In the genomic region with DNA sequence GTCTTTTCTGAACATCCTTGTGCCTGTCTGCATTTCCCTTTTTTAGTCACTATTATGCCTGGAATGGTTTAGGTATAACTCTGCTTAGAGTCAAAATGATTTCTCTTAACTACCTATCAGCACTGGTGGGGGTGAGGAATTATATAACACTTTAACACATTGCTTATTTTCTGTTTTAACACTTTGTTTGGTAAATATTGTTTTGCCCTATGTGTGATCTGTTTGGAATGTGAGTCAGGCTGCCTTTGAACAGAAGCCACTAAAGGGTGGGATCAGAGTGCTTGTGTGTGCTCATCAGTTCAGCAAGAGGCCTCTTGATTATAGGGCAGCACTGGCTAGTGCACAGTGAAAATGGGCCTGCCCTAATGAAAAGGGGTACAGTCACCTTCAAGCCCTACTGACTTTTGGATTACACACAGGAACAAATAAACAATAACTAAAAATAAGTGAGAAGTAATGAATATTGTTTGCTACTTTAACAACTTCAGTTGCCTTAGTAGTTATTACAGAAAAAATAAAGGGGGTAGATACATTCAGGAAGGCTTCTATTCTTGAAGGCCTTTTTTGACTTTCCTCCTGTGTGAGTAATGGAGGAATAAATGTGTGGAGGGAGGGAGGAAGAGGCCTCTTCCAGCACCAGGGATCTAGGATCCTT, we compare ENCODE assay signal across 1 cellular context.
A peak's percentile ranks its signal among the peaks of the same experiment; 100 is the strongest.
TF ChIP-seq lines count a peak whose summit lies in the region.

No MANE protein-coding gene starts in this region.

TF ChIP-seq in HepG2, 621 proteins besides CTCF, POLR2A, EP300 and RAD21 (continued from another document and continues in another):
- TF ChIP-seq, protein P1, sequence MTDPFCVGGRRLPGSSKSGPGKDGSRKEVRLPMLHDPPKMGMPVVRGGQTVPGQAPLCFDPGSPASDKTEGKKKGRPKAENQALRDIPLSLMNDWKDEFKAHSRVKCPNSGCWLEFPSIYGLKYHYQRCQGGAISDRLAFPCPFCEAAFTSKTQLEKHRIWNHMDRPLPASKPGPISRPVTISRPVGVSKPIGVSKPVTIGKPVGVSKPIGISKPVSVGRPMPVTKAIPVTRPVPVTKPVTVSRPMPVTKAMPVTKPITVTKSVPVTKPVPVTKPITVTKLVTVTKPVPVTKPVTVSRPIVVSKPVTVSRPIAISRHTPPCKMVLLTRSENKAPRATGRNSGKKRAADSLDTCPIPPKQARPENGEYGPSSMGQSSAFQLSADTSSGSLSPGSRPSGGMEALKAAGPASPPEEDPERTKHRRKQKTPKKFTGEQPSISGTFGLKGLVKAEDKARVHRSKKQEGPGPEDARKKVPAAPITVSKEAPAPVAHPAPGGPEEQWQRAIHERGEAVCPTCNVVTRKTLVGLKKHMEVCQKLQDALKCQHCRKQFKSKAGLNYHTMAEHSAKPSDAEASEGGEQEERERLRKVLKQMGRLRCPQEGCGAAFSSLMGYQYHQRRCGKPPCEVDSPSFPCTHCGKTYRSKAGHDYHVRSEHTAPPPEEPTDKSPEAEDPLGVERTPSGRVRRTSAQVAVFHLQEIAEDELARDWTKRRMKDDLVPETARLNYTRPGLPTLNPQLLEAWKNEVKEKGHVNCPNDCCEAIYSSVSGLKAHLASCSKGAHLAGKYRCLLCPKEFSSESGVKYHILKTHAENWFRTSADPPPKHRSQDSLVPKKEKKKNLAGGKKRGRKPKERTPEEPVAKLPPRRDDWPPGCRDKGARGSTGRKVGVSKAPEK (CRISPR knock-in tag; IDR thresholded peaks at IDR 0.05; ENCODE audit: borderline replicate concordance): peak; percentile 32; the same call in 1 of the 2 replicates
- TF ChIP-seq, protein P2, sequence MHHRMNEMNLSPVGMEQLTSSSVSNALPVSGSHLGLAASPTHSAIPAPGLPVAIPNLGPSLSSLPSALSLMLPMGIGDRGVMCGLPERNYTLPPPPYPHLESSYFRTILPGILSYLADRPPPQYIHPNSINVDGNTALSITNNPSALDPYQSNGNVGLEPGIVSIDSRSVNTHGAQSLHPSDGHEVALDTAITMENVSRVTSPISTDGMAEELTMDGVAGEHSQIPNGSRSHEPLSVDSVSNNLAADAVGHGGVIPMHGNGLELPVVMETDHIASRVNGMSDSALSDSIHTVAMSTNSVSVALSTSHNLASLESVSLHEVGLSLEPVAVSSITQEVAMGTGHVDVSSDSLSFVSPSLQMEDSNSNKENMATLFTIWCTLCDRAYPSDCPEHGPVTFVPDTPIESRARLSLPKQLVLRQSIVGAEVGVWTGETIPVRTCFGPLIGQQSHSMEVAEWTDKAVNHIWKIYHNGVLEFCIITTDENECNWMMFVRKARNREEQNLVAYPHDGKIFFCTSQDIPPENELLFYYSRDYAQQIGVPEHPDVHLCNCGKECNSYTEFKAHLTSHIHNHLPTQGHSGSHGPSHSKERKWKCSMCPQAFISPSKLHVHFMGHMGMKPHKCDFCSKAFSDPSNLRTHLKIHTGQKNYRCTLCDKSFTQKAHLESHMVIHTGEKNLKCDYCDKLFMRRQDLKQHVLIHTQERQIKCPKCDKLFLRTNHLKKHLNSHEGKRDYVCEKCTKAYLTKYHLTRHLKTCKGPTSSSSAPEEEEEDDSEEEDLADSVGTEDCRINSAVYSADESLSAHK (CRISPR knock-in tag; IDR thresholded peaks at IDR 0.05; ENCODE audit: borderline replicate concordance): no peak
- TF ChIP-seq PRDM10 (CRISPR knock-in tag; IDR thresholded peaks at IDR 0.05; ENCODE audit: low read depth) (peak; percentile 56; the same call in 1 of the 2 replicates), DNMT1 (CRISPR knock-in tag; IDR thresholded peaks at IDR 0.05) (no peak), ZSCAN30 (CRISPR knock-in tag; IDR thresholded peaks at IDR 0.05) (no peak), ZC3H4 (CRISPR knock-in tag; IDR thresholded peaks at IDR 0.05; ENCODE audit: borderline replicate concordance) (no peak), SALL1 (CRISPR knock-in tag; IDR thresholded peaks at IDR 0.05) (peak; percentile 79), SIX4 (CRISPR knock-in tag; IDR thresholded peaks at IDR 0.05) (no peak), KIAA2018 (CRISPR knock-in tag; IDR thresholded peaks at IDR 0.05; ENCODE audit: borderline replicate concordance) (no peak), HES4 (CRISPR knock-in tag; IDR thresholded peaks at IDR 0.05; ENCODE audit: borderline replicate concordance) (no peak), RFX3 (CRISPR knock-in tag; IDR thresholded peaks at IDR 0.05) (no peak), RARA (CRISPR knock-in tag; IDR thresholded peaks at IDR 0.05) (peak; percentile 98), ZNF629 (CRISPR knock-in tag; conservative IDR thresholded peaks at IDR 0.05) (no peak), ZKSCAN5 (CRISPR knock-in tag; IDR thresholded peaks at IDR 0.05) (no peak), KLF15 (CRISPR knock-in tag; IDR thresholded peaks at IDR 0.05; ENCODE audit: borderline replicate concordance) (no peak), RXRB (CRISPR knock-in tag; IDR thresholded peaks at IDR 0.05; ENCODE audit: borderline replicate concordance) (peak; percentile 86), CSRNP1 (CRISPR knock-in tag; IDR thresholded peaks at IDR 0.05) (no peak), SSRP1 (CRISPR knock-in tag; IDR thresholded peaks at IDR 0.05) (peak; percentile 69; the same call in 1 of the 2 replicates), ZNF792 (CRISPR knock-in tag; IDR thresholded peaks at IDR 0.05) (peak; percentile 69; the same call in 1 of the 2 replicates), NCOR1 (IDR thresholded peaks at IDR 0.05; ENCODE audit: borderline replicate concordance, low read length) (no peak; the same call in 1 of the 2 replicates), IKZF4 (CRISPR knock-in tag; IDR thresholded peaks at IDR 0.05; ENCODE audit: borderline replicate concordance, low read depth, not compliant biosample characterization) (no peak), ZNF557 (CRISPR knock-in tag; IDR thresholded peaks at IDR 0.05) (no peak), ZNF501 (CRISPR knock-in tag; IDR thresholded peaks at IDR 0.05) (peak; percentile 70; the same call in 1 of the 2 replicates), FOSL2 (CRISPR knock-in tag; IDR thresholded peaks at IDR 0.05) (peak; percentile 92), PAWR (CRISPR knock-in tag; IDR thresholded peaks at IDR 0.05; ENCODE audit: borderline replicate concordance) (no peak)
- TF ChIP-seq, protein P3, sequence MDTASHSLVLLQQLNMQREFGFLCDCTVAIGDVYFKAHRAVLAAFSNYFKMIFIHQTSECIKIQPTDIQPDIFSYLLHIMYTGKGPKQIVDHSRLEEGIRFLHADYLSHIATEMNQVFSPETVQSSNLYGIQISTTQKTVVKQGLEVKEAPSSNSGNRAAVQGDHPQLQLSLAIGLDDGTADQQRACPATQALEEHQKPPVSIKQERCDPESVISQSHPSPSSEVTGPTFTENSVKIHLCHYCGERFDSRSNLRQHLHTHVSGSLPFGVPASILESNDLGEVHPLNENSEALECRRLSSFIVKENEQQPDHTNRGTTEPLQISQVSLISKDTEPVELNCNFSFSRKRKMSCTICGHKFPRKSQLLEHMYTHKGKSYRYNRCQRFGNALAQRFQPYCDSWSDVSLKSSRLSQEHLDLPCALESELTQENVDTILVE (CRISPR knock-in tag; IDR thresholded peaks at IDR 0.05): no peak
- TF ChIP-seq, protein P4, sequence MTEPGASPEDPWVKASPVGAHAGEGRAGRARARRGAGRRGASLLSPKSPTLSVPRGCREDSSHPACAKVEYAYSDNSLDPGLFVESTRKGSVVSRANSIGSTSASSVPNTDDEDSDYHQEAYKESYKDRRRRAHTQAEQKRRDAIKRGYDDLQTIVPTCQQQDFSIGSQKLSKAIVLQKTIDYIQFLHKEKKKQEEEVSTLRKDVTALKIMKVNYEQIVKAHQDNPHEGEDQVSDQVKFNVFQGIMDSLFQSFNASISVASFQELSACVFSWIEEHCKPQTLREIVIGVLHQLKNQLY (CRISPR knock-in tag; IDR thresholded peaks at IDR 0.05): peak; percentile 74
- TF ChIP-seq, protein P5, sequence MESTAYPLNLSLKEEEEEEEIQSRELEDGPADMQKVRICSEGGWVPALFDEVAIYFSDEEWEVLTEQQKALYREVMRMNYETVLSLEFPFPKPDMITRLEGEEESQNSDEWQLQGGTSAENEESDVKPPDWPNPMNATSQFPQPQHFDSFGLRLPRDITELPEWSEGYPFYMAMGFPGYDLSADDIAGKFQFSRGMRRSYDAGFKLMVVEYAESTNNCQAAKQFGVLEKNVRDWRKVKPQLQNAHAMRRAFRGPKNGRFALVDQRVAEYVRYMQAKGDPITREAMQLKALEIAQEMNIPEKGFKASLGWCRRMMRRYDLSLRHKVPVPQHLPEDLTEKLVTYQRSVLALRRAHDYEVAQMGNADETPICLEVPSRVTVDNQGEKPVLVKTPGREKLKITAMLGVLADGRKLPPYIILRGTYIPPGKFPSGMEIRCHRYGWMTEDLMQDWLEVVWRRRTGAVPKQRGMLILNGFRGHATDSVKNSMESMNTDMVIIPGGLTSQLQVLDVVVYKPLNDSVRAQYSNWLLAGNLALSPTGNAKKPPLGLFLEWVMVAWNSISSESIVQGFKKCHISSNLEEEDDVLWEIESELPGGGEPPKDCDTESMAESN (CRISPR knock-in tag; conservative IDR thresholded peaks at IDR 0.05): no peak
